Comparison of ENCODE assay signal across 14 cellular contexts in the genomic region with DNA sequence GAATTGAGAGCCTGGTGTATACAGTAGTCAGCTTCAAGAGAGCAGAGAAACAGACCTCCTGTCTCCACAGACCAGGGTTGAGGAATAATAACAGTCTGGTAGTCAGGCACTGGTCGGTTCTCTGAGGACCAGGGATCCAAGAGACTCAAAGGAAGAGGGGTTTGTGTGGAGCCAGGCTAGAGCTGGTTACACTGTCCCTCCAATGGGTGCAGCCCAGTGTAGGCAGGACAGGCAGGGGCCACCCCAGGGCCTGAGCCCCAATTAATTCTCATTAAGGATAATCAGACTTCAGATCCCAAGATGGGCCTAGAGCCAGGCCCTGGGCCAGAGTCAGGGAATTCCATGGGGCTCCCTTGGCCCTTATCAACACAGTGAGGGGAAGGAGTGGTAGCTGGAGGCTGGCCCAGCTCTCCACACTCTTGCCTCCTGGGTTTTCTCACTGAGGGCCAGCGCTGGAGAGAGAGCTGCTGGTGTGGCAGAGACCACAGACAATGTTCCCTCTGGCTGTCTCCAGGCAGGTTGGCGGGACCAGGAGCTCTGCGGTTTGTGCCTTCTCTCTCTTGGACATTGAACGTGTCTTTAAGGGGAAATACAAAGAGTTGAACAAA. TPM values are rescaled to one million over a fixed set of nuclear protein-coding genes. Genes with fewer than 3 reads are reported as not detected.
DNase-seq lines count a peak whose midpoint lies in the region; ATAC-seq and TF ChIP-seq lines count a peak whose summit lies in the region.
"Had no signal": no experiment of that assay in that cellular context is flagged by ENCODE, and none has a peak within 500 bp of the region (broad histone marks: within the 10 kb centered on the region; RNA-seq: fewer than 3 reads in every experiment).

No MANE protein-coding gene starts in this region.

- H3K4me3 ChIP-seq in fibroblast of pulmonary artery (replicated peaks; ENCODE audit: low read depth, low read length), result no peak overlapping the region
- H3K4me3 ChIP-seq in A673 (ENCODE audit: low read depth, low read length, poor library complexity, severe bottlenecking), result no peak overlapping the region

- H3K27me3 ChIP-seq in A673 (replicated peaks; ENCODE audit: insufficient read depth, low read depth, low read length, poor library complexity), result no peaks in the 10 kb centered on the region

- H3K27ac Mint-ChIP-seq in stimulated activated naive CD8-positive, alpha-beta T cell treated with anti-CD3 and anti-CD28 coated beads, Interleukin-15, Interleukin-2, amounts not matched to agents 100 ng/mL and 50 ng/mL, for 24 hours, result peak overlapping the region; percentile 67
- H3K27ac Mint-ChIP-seq in nephron, result peak overlapping the region; percentile 43 to 57 (median 52)

- ATAC-seq in stimulated activated naive CD8-positive, alpha-beta T cell treated with anti-CD3 and anti-CD28 coated beads, Interleukin-15, Interleukin-2, amounts not matched to agents 100 U/mL and 50 U/mL, for 24 hours, result no peak
- no peak for ATAC-seq in GM19467 (IDR thresholded peaks at IDR 0.05; ENCODE audit: unreplicated experiment)
- ATAC-seq: activated CD4-positive, CD25-positive, alpha-beta regulatory T cell treated with anti-CD3 and anti-CD28 coated beads, Interleukin-2, amount 50 U/mL, for 24 hours had no signal

- intact Hi-C loops in A673 (cut with micrococcal nuclease; ENCODE audit: unreplicated experiment), result no loop called here

- CTCF ChIA-PET in A673 (lab: Charles Lee), result no interaction called here

- no peak overlapping the region for H3K27ac ChIP-seq in A673 (ENCODE audit: low read depth, low read length, poor library complexity, severe bottlenecking)

- H3K4me1 ChIP-seq in A673 (ENCODE audit: insufficient read depth, low read length, poor library complexity, severe bottlenecking), result peaks cover 10% of the 10 kb centered on the region

- no peaks in the 10 kb centered on the region for H3K9me3 Mint-ChIP-seq in stimulated activated naive CD8-positive, alpha-beta T cell treated with anti-CD3 and anti-CD28 coated beads, Interleukin-15, Interleukin-2, amounts not matched to agents 100 ng/mL and 50 ng/mL, for 24 hours
- no peaks in the 10 kb centered on the region for H3K9me3 Mint-ChIP-seq in nephron

- BruUV-seq in A673 (replicated peaks; lab: Mats Ljungman, UMichigan), result no TSS peak

- H3K36me3 ChIP-seq in A673 (ENCODE audit: insufficient read depth, low read length, poor library complexity, severe bottlenecking), result no peaks in the 10 kb centered on the region

- peaks cover 71% of the 10 kb centered on the region for H3K4me1 Mint-ChIP-seq in stimulated activated naive CD8-positive, alpha-beta T cell treated with anti-CD3 and anti-CD28 coated beads, Interleukin-15, Interleukin-2, amounts not matched to agents 100 ng/mL and 50 ng/mL, for 24 hours (ENCODE audit: low read depth)
- H3K4me1 Mint-ChIP-seq in nephron, result peaks cover 34% of the 10 kb centered on the region

- DNase-seq in stimulated activated naive CD8-positive, alpha-beta T cell treated with anti-CD3 and anti-CD28 coated beads, Interleukin-15, Interleukin-2, amounts not matched to agents 100 U/mL and 50 U/mL, for 24 hours, result no peak
- peak; percentile 53 for DNase-seq in fibroblast of pulmonary artery (ENCODE audit: low read depth)
- no peak for DNase-seq in DMS153 (lab: John Stamatoyannopoulos, UW)
- DNase-seq in A673 (ENCODE audit: low spot score), result no peak
- DNase-seq in COLO829 (ENCODE audit: low spot score), result no peak
- DNase-seq: DMS79 treated with DMSO at 0.1 percent for 48 hours, glutamatergic neuron, MV-4-11, NCI-H2171 treated with DMSO at 0.1 percent for 48 hours, trophoblast cell had no signal

- no peak overlapping the region for H3K4me3 Mint-ChIP-seq in stimulated activated naive CD8-positive, alpha-beta T cell treated with anti-CD3 and anti-CD28 coated beads, Interleukin-15, Interleukin-2, amounts not matched to agents 100 ng/mL and 50 ng/mL, for 24 hours
- H3K4me3 Mint-ChIP-seq in nephron, result peak overlapping the region in 1 of 3 experiments; percentile 58

- no peaks in the 10 kb centered on the region for H3K27me3 Mint-ChIP-seq in stimulated activated naive CD8-positive, alpha-beta T cell treated with anti-CD3 and anti-CD28 coated beads, Interleukin-15, Interleukin-2, amounts not matched to agents 100 ng/mL and 50 ng/mL, for 24 hours
- H3K27me3 Mint-ChIP-seq in nephron (ENCODE audit: low read depth), result peaks cover 5% of the 10 kb centered on the region

- no peak for TF ChIP-seq CTCF in fibroblast of pulmonary artery (IDR thresholded peaks at IDR 0.05; ENCODE audit: low read length, missing control alignments)
- TF ChIP-seq CTCF in nephron (IDR thresholded peaks at IDR 0.05; ENCODE audit: unreplicated experiment in 3 of 3), result no peak
- no peak for TF ChIP-seq CTCF in A673 (conservative IDR thresholded peaks at IDR 0.05; ENCODE audit: low read depth, low read length)

- peaks cover 75% of the 10 kb centered on the region for H3K36me3 Mint-ChIP-seq in stimulated activated naive CD8-positive, alpha-beta T cell treated with anti-CD3 and anti-CD28 coated beads, Interleukin-15, Interleukin-2, amounts not matched to agents 100 ng/mL and 50 ng/mL, for 24 hours (ENCODE audit: low read depth)
- H3K36me3 Mint-ChIP-seq in nephron (ENCODE audit: low read depth), result peaks cover 5% of the 10 kb centered on the region

- H3K9me3 ChIP-seq in A673 (ENCODE audit: low read depth, low read length, poor library complexity, severe bottlenecking), result peaks cover 4% of the 10 kb centered on the region

- POLR2A ChIA-PET in A673 (lab: Charles Lee; ENCODE audit: low non-redundant PET), result no interaction called here

RNA-seq across cellular contexts. Expression of a gene that starts 9.1 kb away (rescaled TPM):
- total RNA-seq in A673 (2021), result 0.77 and 0.92 TPM in 2 replicates

RNA-seq across cellular contexts. Expression of a gene that starts 31.4 kb away (rescaled TPM):
- total RNA-seq in A673 (2021), result 28.9 and 30.9 TPM in 2 replicates

RNA-seq across cellular contexts. Expression of a gene that starts 48.0 kb away (rescaled TPM):
- 204 and 225 TPM in 2 replicates for total RNA-seq in A673 (2021)

RNA-seq across cellular contexts. Expression of a gene that starts 50.3 kb away (rescaled TPM):
- 89.6 and 96.6 TPM in 2 replicates for total RNA-seq in A673 (2021)
